Comparison of ENCODE assay signal across 13 cellular contexts in genomic region chr1:47986741-47987140, GRCh38. TPM values are rescaled to one million over a fixed set of nuclear protein-coding genes. Genes with fewer than 3 reads are reported as not detected.
DNase-seq lines count a peak whose midpoint lies in the region; FAIRE-seq and TF ChIP-seq lines count a peak whose summit lies in the region.
"Had no signal": no experiment of that assay in that cellular context is flagged by ENCODE, and none has a peak within 500 bp of the region (broad histone marks: within the 10 kb centered on the region; RNA-seq: fewer than 3 reads in every experiment).

No MANE protein-coding gene starts in this region.

- no peak overlapping the region for H3K27ac ChIP-seq in GM23248
- H3K27ac ChIP-seq in kidney (ENCODE audit: low read depth in 2 of 2, low read length in 2 of 2): no peak overlapping the region
- H3K27ac ChIP-seq in stomach: peak overlapping the region in 4 of 5 donors; percentile 22 to 71 (median 59)
- H3K27ac ChIP-seq: HL-60, psoas muscle, SK-N-MC had no signal

- no peaks in the 10 kb centered on the region for H3K36me3 ChIP-seq in GM23248 (ENCODE audit: low read depth)
- H3K36me3 ChIP-seq in kidney (ENCODE audit: control insufficient read depth in 1 of 2, insufficient read depth in 2 of 2, low read length in 2 of 2): peaks cover 6 to 11% of the 10 kb centered on the region in 2 donors
- H3K36me3 ChIP-seq in stomach: no peaks in the 10 kb centered on the region

- H3K9me3 Mint-ChIP-seq in brain: peaks cover 0 to 5% (median 0%) of the 10 kb centered on the region in 5 experiments
- no peaks in the 10 kb centered on the region for H3K9me3 Mint-ChIP-seq in endothelial cell (ENCODE audit: unreplicated experiment)
- H3K9me3 Mint-ChIP-seq in activated T-cell treated with anti-CD3 and anti-CD28 coated beads, Interleukin-2, amount 50 U/mL, for 24 hours: no peaks in the 10 kb centered on the region
- H3K9me3 Mint-ChIP-seq: activated T-helper 1 cell treated with anti-CD3 and anti-CD28 coated beads, Interleukin-12 subunit alpha, Interleukin-12 subunit beta, Interleukin-2, Interleukin-4 antibody, amounts not matched to agents 30 ng/mL and 10 ng/mL and 1 ng/mL, durations not matched to agents 14 hours and 24 hours and 36 hours had no signal

- no peaks in the 10 kb centered on the region for H3K9me2 ChIP-seq in GM23248 (ENCODE audit: insufficient read depth)

- no peaks in the 10 kb centered on the region for H3K79me2 ChIP-seq in GM23248 (ENCODE audit: insufficient read depth)

- intact Hi-C loops in kidney (cut with DNase I) (no loop called here), stomach (cut with DNase I; ENCODE audit: low total_unique reads) (no loop called here)

- H3K4me3 Mint-ChIP-seq in brain (peak overlapping the region in 4 of 5 experiments; percentile 23 to 49 (median 32)), endothelial cell (ENCODE audit: unreplicated experiment) (no peak overlapping the region)
- no peak overlapping the region for H3K4me3 Mint-ChIP-seq in activated T-cell treated with anti-CD3 and anti-CD28 coated beads, Interleukin-2, amount 50 U/mL, for 24 hours
- H3K4me3 Mint-ChIP-seq: activated T-helper 1 cell treated with anti-CD3 and anti-CD28 coated beads, Interleukin-12 subunit alpha, Interleukin-12 subunit beta, Interleukin-2, Interleukin-4 antibody, amounts not matched to agents 30 ng/mL and 10 ng/mL and 1 ng/mL, durations not matched to agents 14 hours and 24 hours and 36 hours had no signal

- H4K20me1 ChIP-seq in GM23248 (ENCODE audit: insufficient read depth): no peaks in the 10 kb centered on the region

- no peaks in the 10 kb centered on the region for H3K4me1 ChIP-seq in GM23248 (ENCODE audit: insufficient read depth)
- peaks cover 26 to 27% of the 10 kb centered on the region in 2 donors for H3K4me1 ChIP-seq in kidney (ENCODE audit: control insufficient read depth in 1 of 2, insufficient read depth in 1 of 2, low read depth in 1 of 2, low read length in 2 of 2)
- H3K4me1 ChIP-seq in stomach: peaks cover 0 to 15% (median 7%) of the 10 kb centered on the region in 4 donors
- H3K4me1 ChIP-seq: psoas muscle had no signal

- H3K4me3 ChIP-seq in GM23248: peak overlapping the region; percentile 42; the same call in 1 of the 2 replicates
- H3K4me3 ChIP-seq in kidney (ENCODE audit: low read length in 2 of 2): no peak overlapping the region
- H3K4me3 ChIP-seq in stomach: no peak overlapping the region
- H3K4me3 ChIP-seq: psoas muscle, SK-N-MC had no signal

- H3K27me3 Mint-ChIP-seq in brain (peaks cover 29% of the 10 kb centered on the region), endothelial cell (ENCODE audit: unreplicated experiment) (peaks cover 7% of the 10 kb centered on the region)
- peaks cover 59% of the 10 kb centered on the region for H3K27me3 Mint-ChIP-seq in activated T-cell treated with anti-CD3 and anti-CD28 coated beads, Interleukin-2, amount 50 U/mL, for 24 hours

- H3K27ac Mint-ChIP-seq in brain: peak overlapping the region in 4 of 5 experiments; percentile 33 to 71 (median 56)
- no peak overlapping the region for H3K27ac Mint-ChIP-seq in endothelial cell (ENCODE audit: unreplicated experiment)
- H3K27ac Mint-ChIP-seq in activated T-cell treated with anti-CD3 and anti-CD28 coated beads, Interleukin-2, amount 50 U/mL, for 24 hours: no peak overlapping the region
- H3K27ac Mint-ChIP-seq: activated T-helper 1 cell treated with anti-CD3 and anti-CD28 coated beads, Interleukin-12 subunit alpha, Interleukin-12 subunit beta, Interleukin-2, Interleukin-4 antibody, amounts not matched to agents 30 ng/mL and 10 ng/mL and 1 ng/mL, durations not matched to agents 14 hours and 24 hours and 36 hours had no signal

- FAIRE-seq in kidney (lab: Jason Lieb, UNC) (no peak), HTR-8/SVneo (lab: Jason Lieb, UNC) (no peak)

- TF ChIP-seq EP300 in stomach (IDR thresholded peaks at IDR 0.05): no peak

- no peaks in the 10 kb centered on the region for H3F3A ChIP-seq in GM23248 (ENCODE audit: insufficient read depth)

- H3K27me3 ChIP-seq in GM23248 (replicated peaks; ENCODE audit: insufficient read depth) (peaks cover 30% of the 10 kb centered on the region; the same call in 1 of the 2 replicates), stomach (peaks cover 0 to 30% (median 0%) of the 10 kb centered on the region in 3 donors)

- H3K36me3 Mint-ChIP-seq in brain (no peaks in the 10 kb centered on the region), endothelial cell (ENCODE audit: low read depth, unreplicated experiment) (peaks cover 5% of the 10 kb centered on the region)
- no peaks in the 10 kb centered on the region for H3K36me3 Mint-ChIP-seq in activated T-cell treated with anti-CD3 and anti-CD28 coated beads, Interleukin-2, amount 50 U/mL, for 24 hours (ENCODE audit: low read depth)

- no peaks in the 10 kb centered on the region for H3K9me3 ChIP-seq in GM23248 (ENCODE audit: low read depth)
- no peaks in the 10 kb centered on the region for H3K9me3 ChIP-seq in kidney (ENCODE audit: control insufficient read depth in 1 of 2, low read length in 2 of 2)
- no peaks in the 10 kb centered on the region for H3K9me3 ChIP-seq in stomach
- H3K9me3 ChIP-seq: psoas muscle had no signal

- peaks cover 45% of the 10 kb centered on the region for H3K4me1 Mint-ChIP-seq in brain
- H3K4me1 Mint-ChIP-seq in endothelial cell (ENCODE audit: unreplicated experiment): peaks cover 14% of the 10 kb centered on the region
- H3K4me1 Mint-ChIP-seq in activated T-cell treated with anti-CD3 and anti-CD28 coated beads, Interleukin-2, amount 50 U/mL, for 24 hours (ENCODE audit: low read depth): peaks cover 6% of the 10 kb centered on the region

- TF ChIP-seq CTCF in brain (conservative IDR thresholded peaks at IDR 0.05): no peak
- TF ChIP-seq CTCF in kidney (IDR thresholded peaks at IDR 0.05; ENCODE audit: borderline replicate concordance, extremely low read depth, insufficient read depth): no peak
- TF ChIP-seq CTCF in stomach (IDR thresholded peaks at IDR 0.05): no peak
- TF ChIP-seq CTCF in endothelial cell (IDR thresholded peaks at IDR 0.05; ENCODE audit: unreplicated experiment): no peak

- in situ Hi-C loops in GM23248 (cut with MboI): no loop called here

- H2AFZ ChIP-seq in GM23248: peak overlapping the region; percentile 36; the same call in 1 of the 2 replicates

- H3K9ac ChIP-seq in GM23248 (no peak overlapping the region), kidney (ENCODE audit: low read length in 2 of 2) (no peak overlapping the region)

- no peak for TF ChIP-seq POLR2A in stomach (IDR thresholded peaks at IDR 0.05)

- H3K4me2 ChIP-seq in GM23248 (ENCODE audit: unreplicated experiment): peak overlapping the region; percentile 33

- WGBS in GM23248 (ENCODE audit: low coverage in 1 of 2, low lambda C conversion rate in 2 of 2, missing lambda C conversion rate in 2 of 2), 2 experiments: 3% methylated on average over 19 of the region's 19 CpGs
- 38 to 57% (median 49%) methylated on average over 19 of the region's 19 CpGs for WGBS in stomach, 5 donors

- DNase-seq in GM23248 (peak; percentile 53), kidney (peak; percentile 66), stomach (no peak), HTR-8/SVneo (ENCODE audit: insufficient read length, low spot score) (no peak), endothelial cell (ENCODE audit: low spot score) (no peak), kidney tubule cell (ENCODE audit: low spot score) (no peak)
- DNase-seq in activated T-cell treated with anti-CD3 and anti-CD28 coated beads, Interleukin-2, amount 50 U/mL, for 24 hours: no peak
- DNase-seq: NCI-H774 had no signal

RNA-seq across cellular contexts. Expression of gene TRABD2B, which starts 10.4 kb away (rescaled TPM):
- total RNA-seq in GM23248 (2014; rRNA removed; shearing (Covaris generic)): not detected in 2 replicates
- polyA plus RNA-seq in GM23248 (2016; fragmentation: Nextera tagmentation; extraction: Ambion mirVana): not detected in 2 replicates
- polyA plus RNA-seq in brain (ENCODE audit: insufficient read depth, low read depth, low replicate concordance): 0.17 TPM
- 62.0 TPM for total RNA-seq in kidney
- polyA plus RNA-seq in kidney (ENCODE audit: insufficient read depth, low read depth, low replicate concordance): 19.8 TPM
- 1 to 10 TPM in 3 of 5 donors, under 1 TPM in 1, not detected in 1; 0.45 to 2.0 (median 1.2) TPM for total RNA-seq in stomach
- under 1 TPM; 0.31 to 0.93 (median 0.53) TPM for polyA plus RNA-seq in stomach
- total RNA-seq in endothelial cell (ENCODE audit: unreplicated experiment): 1.0 TPM
- total RNA-seq: activated T-helper 1 cell treated with anti-CD3 and anti-CD28 coated beads, Interleukin-12 subunit alpha, Interleukin-12 subunit beta, Interleukin-2, Interleukin-4 antibody, amounts not matched to agents 30 ng/mL and 10 ng/mL and 1 ng/mL, durations not matched to agents 14 hours and 24 hours and 36 hours had no signal

Comparison
In these comparisons a context has a peak if more than half of its experiments do, and no peak if none do; other contexts are left out.
1. DNase-seq: peak in GM23248 (single experiment) and kidney (single experiment); none in stomach (single experiment), HTR-8/SVneo (single experiment), endothelial cell (single experiment), activated T-cell treated with anti-CD3 and anti-CD28 coated beads, Interleukin-2, amount 50 U/mL, for 24 hours (single experiment) and kidney tubule cell (single experiment).
2. H3K27ac ChIP-seq: peak in stomach (4 of 5); none in GM23248 (single experiment) and kidney (0 of 2).
3. H3K27ac Mint-ChIP-seq: peak in brain (4 of 5); none in endothelial cell (single experiment) and activated T-cell treated with anti-CD3 and anti-CD28 coated beads, Interleukin-2, amount 50 U/mL, for 24 hours (single experiment).
4. H3K4me3 Mint-ChIP-seq: peak in brain (4 of 5); none in endothelial cell (single experiment) and activated T-cell treated with anti-CD3 and anti-CD28 coated beads, Interleukin-2, amount 50 U/mL, for 24 hours (single experiment).
5. RNA of gene TRABD2B, which starts 10.4 kb away (total RNA-seq): 62.0 TPM in kidney (single experiment); 0.45 to 2.0 TPM in stomach, 1.0 TPM in endothelial cell (single experiment) and not detected in GM23248; every median in the first group is over 10 times any median in the second.